9 cellular contexts compared by ENCODE assay signal in the genomic region with DNA sequence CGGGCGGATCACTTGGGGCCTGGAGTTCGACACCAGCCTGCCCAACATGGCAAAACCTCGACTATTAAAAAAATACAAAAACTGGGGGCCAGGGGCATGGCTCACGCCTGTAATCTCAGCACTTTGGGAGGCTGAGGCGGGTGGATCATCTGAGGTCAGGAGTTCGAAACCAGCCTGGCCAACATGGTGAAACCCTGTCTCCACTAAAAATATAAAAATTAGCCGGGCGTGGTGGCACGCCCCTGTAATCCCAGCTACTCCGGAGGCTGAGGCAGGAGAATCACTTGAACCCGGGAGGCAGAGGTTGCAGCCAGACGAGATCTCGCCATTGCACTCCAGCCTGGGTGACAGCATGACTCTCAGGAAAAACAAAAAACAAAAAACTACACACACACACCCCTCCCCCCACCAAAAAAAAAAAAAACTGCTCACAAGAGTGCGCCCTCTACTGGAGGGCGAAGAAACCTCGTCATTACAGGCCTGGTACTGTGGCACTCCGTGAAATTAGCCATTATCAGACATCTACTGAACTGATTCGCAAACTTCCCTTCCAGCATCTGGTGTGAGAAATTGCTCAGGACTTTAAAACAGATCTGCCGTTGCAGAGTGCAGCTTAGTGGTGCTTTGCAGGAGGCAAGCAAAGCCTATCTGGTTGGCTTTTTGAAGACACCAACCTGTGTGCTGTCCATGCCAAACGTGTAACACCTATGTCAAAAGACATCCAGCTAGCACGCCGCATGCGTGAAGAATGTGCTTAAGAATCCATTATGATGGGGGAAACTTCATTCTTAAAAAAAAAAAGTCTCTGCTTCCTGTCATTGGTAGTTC. TPM values are rescaled to one million over a fixed set of nuclear protein-coding genes. Genes with fewer than 3 reads are reported as not detected.
DNase-seq lines count a peak whose midpoint lies in the region; ATAC-seq, FAIRE-seq and TF ChIP-seq lines count a peak whose summit lies in the region.
"Had no signal": no experiment of that assay in that cellular context is flagged by ENCODE, and none has a peak within 500 bp of the region (broad histone marks: within the 10 kb centered on the region; RNA-seq: fewer than 3 reads in every experiment).

No MANE protein-coding gene starts in this region.

- 13 to 24% (median 13%) methylated on average over 24 of the region's 24 CpGs for WGBS in psoas muscle, 3 donors

- H3K27me3 ChIP-seq in psoas muscle (ENCODE audit: insufficient read depth in 3 of 3, low read length in 2 of 3), result no peaks in the 10 kb centered on the region

- no peaks in the 10 kb centered on the region for H3K9me3 Mint-ChIP-seq in activated naive CD4-positive, alpha-beta T cell treated with anti-CD3 and anti-CD28 coated beads, Interleukin-2, amount 50 U/mL, for 24 hours
- H3K9me3 Mint-ChIP-seq in glutamatergic neuron (ENCODE audit: unreplicated experiment), result peaks cover 9% of the 10 kb centered on the region

- H3K4me1 ChIP-seq in psoas muscle, result peaks cover 24% of the 10 kb centered on the region

- H3K4me3 ChIP-seq in LNCaP clone FGC (ENCODE audit: low read depth, low read length), result no peak overlapping the region
- no peak overlapping the region for H3K4me3 ChIP-seq in SK-N-MC
- H3K4me3 ChIP-seq in psoas muscle, result peak overlapping the region; percentile 38

- H3K36me3 Mint-ChIP-seq in activated naive CD4-positive, alpha-beta T cell treated with anti-CD3 and anti-CD28 coated beads, Interleukin-2, amount 50 U/mL, for 24 hours, result peaks cover 2% of the 10 kb centered on the region
- peaks cover 9% of the 10 kb centered on the region for H3K36me3 Mint-ChIP-seq in glutamatergic neuron (ENCODE audit: unreplicated experiment)

- no peak for FAIRE-seq in frontal cortex (lab: Jason Lieb, UNC)
- FAIRE-seq: endometrium had no signal

- H3K27ac Mint-ChIP-seq in activated naive CD4-positive, alpha-beta T cell treated with anti-CD3 and anti-CD28 coated beads, Interleukin-2, amount 50 U/mL, for 24 hours, result peak overlapping the region; percentile 59
- H3K27ac Mint-ChIP-seq in glutamatergic neuron (ENCODE audit: unreplicated experiment), result no peak overlapping the region

- DNase-seq in GM03348 (ENCODE audit: low spot score) (peak; percentile 37), LNCaP clone FGC (ENCODE audit: low read depth) (no peak), SK-N-MC (ENCODE audit: low read depth, low spot score) (no peak), glutamatergic neuron (peak; percentile 41), psoas muscle (peak; percentile 32 to 58), frontal cortex (ENCODE audit: low spot score in 2 of 2) (no peak)

- no peaks in the 10 kb centered on the region for H3K36me3 ChIP-seq in SK-N-MC (ENCODE audit: insufficient read depth, low read length)
- H3K36me3 ChIP-seq in psoas muscle (ENCODE audit: insufficient read depth in 1 of 2, low read depth in 1 of 2), result peaks cover 8 to 52% of the 10 kb centered on the region in 2 donors

- H3K9me3 ChIP-seq in SK-N-MC (ENCODE audit: low read depth, low read length) (no peaks in the 10 kb centered on the region), psoas muscle (no peaks in the 10 kb centered on the region)

- peaks cover 27% of the 10 kb centered on the region for H3K4me1 Mint-ChIP-seq in activated naive CD4-positive, alpha-beta T cell treated with anti-CD3 and anti-CD28 coated beads, Interleukin-2, amount 50 U/mL, for 24 hours
- peaks cover 5% of the 10 kb centered on the region for H3K4me1 Mint-ChIP-seq in glutamatergic neuron (ENCODE audit: low read depth, unreplicated experiment)

- ATAC-seq in psoas muscle (peak; percentile 71 to 86 (median 77)), HG02763 (IDR thresholded peaks at IDR 0.05; ENCODE audit: unreplicated experiment) (no peak)

- no peaks in the 10 kb centered on the region for H3K27me3 Mint-ChIP-seq in activated naive CD4-positive, alpha-beta T cell treated with anti-CD3 and anti-CD28 coated beads, Interleukin-2, amount 50 U/mL, for 24 hours
- H3K27me3 Mint-ChIP-seq in glutamatergic neuron (ENCODE audit: unreplicated experiment), result peaks cover 15% of the 10 kb centered on the region

- no peak overlapping the region for H3K9ac ChIP-seq in SK-N-MC (ENCODE audit: insufficient read length)

- H3K4me3 Mint-ChIP-seq in activated naive CD4-positive, alpha-beta T cell treated with anti-CD3 and anti-CD28 coated beads, Interleukin-2, amount 50 U/mL, for 24 hours, result peak overlapping the region; percentile 6
- peak overlapping the region; percentile 36 for H3K4me3 Mint-ChIP-seq in glutamatergic neuron (ENCODE audit: unreplicated experiment)

- intact Hi-C loops in psoas muscle (cut with DNase I), result loop anchor here (5.0 to 10.0 kb wide), 2 partner anchors 33 to 170 kb away; no protein-coding TSS in a partner anchor

- TF ChIP-seq CTCF in LNCaP clone FGC (IDR thresholded peaks at IDR 0.05; ENCODE audit: control insufficient read depth, extremely low read depth, insufficient read depth), result peak; percentile 87
- TF ChIP-seq CTCF in glutamatergic neuron (IDR thresholded peaks at IDR 0.05; ENCODE audit: partially characterized antibody, unreplicated experiment), result peak; percentile 93
- peak; percentile 79 for TF ChIP-seq CTCF in psoas muscle (IDR thresholded peaks at IDR 0.05)

- H3K27ac ChIP-seq in SK-N-MC, result peak overlapping the region; percentile 48; the same call in 1 of the 2 replicates
- no peak overlapping the region for H3K27ac ChIP-seq in psoas muscle

RNA-seq across cellular contexts. Expression of a gene that starts 7.7 kb away (rescaled TPM):
- total RNA-seq in glutamatergic neuron (ENCODE audit: unreplicated experiment), result 10.8 TPM
- total RNA-seq in psoas muscle, result 10 to 100 TPM in 2 of 4 donors, 1 to 10 TPM in 2; 6.4 to 15.2 (median 9.5) TPM
- 10 to 100 TPM in 1 of 3 donors, 1 to 10 TPM in 2; 5.6 to 23.1 (median 9.9) TPM for polyA plus RNA-seq in psoas muscle
- 4.5 TPM for total RNA-seq in frontal cortex

RNA-seq across cellular contexts. Expression of a gene that starts 9.0 kb away (rescaled TPM):
- total RNA-seq in glutamatergic neuron (ENCODE audit: unreplicated experiment) (12.2 TPM), psoas muscle (10 to 100 TPM in 2 of 4 donors, 1 to 10 TPM in 2; 6.3 to 13.4 (median 9.6) TPM), frontal cortex (2.0 TPM)
- polyA plus RNA-seq in psoas muscle, result 1 to 10 TPM; 3.5 to 4.8 (median 4.5) TPM

RNA-seq across cellular contexts. Expression of a gene that starts 11.7 kb away (rescaled TPM):
- total RNA-seq in glutamatergic neuron (ENCODE audit: unreplicated experiment) (32.6 TPM), psoas muscle (10 to 100 TPM; 17.8 to 30.2 (median 26.7) TPM), frontal cortex (10.6 TPM)
- polyA plus RNA-seq in psoas muscle, result 10 to 100 TPM; 12.1 to 23.8 (median 20.6) TPM

RNA-seq across cellular contexts. Expression of a gene that starts 26.3 kb away (rescaled TPM):
- total RNA-seq in glutamatergic neuron (ENCODE audit: unreplicated experiment) (355 TPM), psoas muscle (10 to 100 TPM; 65.2 to 84.0 (median 79.6) TPM), frontal cortex (70.1 TPM)
- polyA plus RNA-seq in psoas muscle, result 100 to 1,000 TPM in 2 of 3 donors, 10 to 100 TPM in 1; 73.6 to 104 (median 102) TPM

RNA-seq across cellular contexts. Expression of a gene that starts 57.2 kb away (rescaled TPM):
- total RNA-seq in glutamatergic neuron (ENCODE audit: unreplicated experiment) (not detected), psoas muscle (not detected), frontal cortex (not detected)
- not detected for polyA plus RNA-seq in psoas muscle

Comparison
In these comparisons a context has a peak if more than half of its experiments do, and no peak if none do; other contexts are left out.
1. DNase-seq: peak in GM03348 (single experiment), glutamatergic neuron (single experiment) and psoas muscle (2 of 2); none in LNCaP clone FGC (single experiment), SK-N-MC (single experiment) and frontal cortex (0 of 2).
2. Peak in every context shown above with its lines, with median percentiles within 50 percentile points of each other: CTCF ChIP-seq.